Comparison of ENCODE assay signal across 9 cellular contexts in genomic region chr11:62830904-62831519, GRCh38. TPM values are rescaled to one million over a fixed set of nuclear protein-coding genes. Genes with fewer than 3 reads are reported as not detected.
DNase-seq lines count a peak whose midpoint lies in the region; ATAC-seq, FAIRE-seq and TF ChIP-seq lines count a peak whose summit lies in the region.
"Had no signal": no experiment of that assay in that cellular context is flagged by ENCODE, and none has a peak within 500 bp of the region (broad histone marks: within the 10 kb centered on the region; RNA-seq: fewer than 3 reads in every experiment).

No MANE protein-coding gene starts in this region.

- H3K4me1 ChIP-seq in A549 (peaks cover 18% of the 10 kb centered on the region), rectal smooth muscle tissue (ENCODE audit: control insufficient read depth, insufficient read depth, low read length) (peaks cover 6% of the 10 kb centered on the region)

- peak overlapping the region; percentile 81 for H3K9ac ChIP-seq in SU-DHL-6 (ENCODE audit: low read length)
- peak overlapping the region; percentile 81 for H3K9ac ChIP-seq in rectal smooth muscle tissue (ENCODE audit: low read length)

- H3K9me2 ChIP-seq in SU-DHL-6 (replicated peaks; ENCODE audit: insufficient read depth, low read length) = no peaks in the 10 kb centered on the region

- peaks cover 7% of the 10 kb centered on the region; the same call in 1 of the 2 replicates for H3F3A ChIP-seq in SU-DHL-6 (ENCODE audit: insufficient read depth)

- 11% methylated on average over 16 of the region's 33 CpGs for WGBS in A549 (ENCODE audit: missing lambda C conversion rate)

- H3K4me3 ChIP-seq in A549 (peak overlapping the region; percentile 85), SU-DHL-6 (ENCODE audit: insufficient read depth, low read length, poor library complexity, severe bottlenecking) (peak overlapping the region; percentile 87), fibroblast of the aortic adventitia (ENCODE audit: low read depth, low read length) (peak overlapping the region; percentile 85), rectal smooth muscle tissue (ENCODE audit: low read length) (peak overlapping the region; percentile 83)

- CTCF ChIA-PET in A549 (lab: Yijun Ruan, JAX) = interaction anchor here (1.0 to 3.0 kb wide), 2 partner anchors 44 kb away, joined by 4 to 16 read pairs; partner anchors contain the start of gene TMEM179B

- no peak overlapping the region for H2AFZ ChIP-seq in SU-DHL-6 (ENCODE audit: low read depth, low read length, severe bottlenecking)

- no peak for FAIRE-seq in A549 (lab: Jason Lieb, UNC)
- FAIRE-seq: islet of Langerhans had no signal

- POLR2A ChIA-PET in A549 (lab: Yijun Ruan, JAX) = interaction anchor here (0.6 to 2.2 kb wide), 12 partner anchors 10 to 122 kb away, joined by 3 to 52 read pairs (median 6); partner anchors contain the start of genes HNRNPUL2, SLC3A2, TMEM179B and ZBTB3

- peak in 1 of 2 experiments; percentile 13; a peak in 2 of 6 replicates for ATAC-seq in A549
- ATAC-seq in GM18511 (IDR thresholded peaks at IDR 0.05; ENCODE audit: unreplicated experiment) = peak; percentile 1
- ATAC-seq in GM18873 (IDR thresholded peaks at IDR 0.05; ENCODE audit: low FRiP score, unreplicated experiment) = no peak

- H4K20me1 ChIP-seq in SU-DHL-6 (ENCODE audit: low read depth, low read length) = no peaks in the 10 kb centered on the region

- TF ChIP-seq EP300 in A549 (IDR thresholded peaks at IDR 0.05) = no peak

- no peak for TF ChIP-seq POLR2A in A549 (IDR thresholded peaks at IDR 0.05; ENCODE audit: low read length)

- H3K9me3 ChIP-seq in A549 (no peaks in the 10 kb centered on the region), SU-DHL-6 (ENCODE audit: insufficient read depth, low read length) (no peaks in the 10 kb centered on the region)

- peaks cover 28% of the 10 kb centered on the region for H3K79me2 ChIP-seq in SU-DHL-6 (ENCODE audit: insufficient read depth, low read length)

- TF ChIP-seq CTCF in A549 (IDR thresholded peaks at IDR 0.05) (no peak), SU-DHL-6 (IDR thresholded peaks at IDR 0.05; ENCODE audit: insufficient read depth, low read length, poor library complexity, severe bottlenecking) (no peak), fibroblast of the aortic adventitia (IDR thresholded peaks at IDR 0.05; ENCODE audit: insufficient read depth, low read length) (no peak)

- DNase-seq in A549 (ENCODE audit: low read depth in 1 of 2, low spot score in 1 of 2) = no peak
- DNase-seq in fibroblast of the aortic adventitia (ENCODE audit: low read depth) = no peak
- no peak for DNase-seq in NCI-H1048 (lab: John Stamatoyannopoulos, UW)
- no peak for DNase-seq in kidney glomerular epithelial cell (lab: John Stamatoyannopoulos, UW)

- H3K27me3 ChIP-seq in SU-DHL-6 (ENCODE audit: low read length) = no peaks in the 10 kb centered on the region
- H3K27me3 ChIP-seq in rectal smooth muscle tissue (ENCODE audit: control insufficient read depth, insufficient read depth, low read length) = no peaks in the 10 kb centered on the region

- 0 out of 2 replicates have a peak, but pooled peaks cover 3% of the 10 kb centered on the region for H3K36me3 ChIP-seq in SU-DHL-6 (ENCODE audit: low read length)
- H3K36me3 ChIP-seq in rectal smooth muscle tissue (ENCODE audit: control insufficient read depth, insufficient read depth, low read length) = peaks cover 17% of the 10 kb centered on the region

- peak overlapping the region; percentile 91 to 94 for H3K27ac ChIP-seq in A549
- H3K27ac ChIP-seq in SU-DHL-6 (ENCODE audit: low read depth, low read length) = peak overlapping the region; percentile 51
- H3K27ac ChIP-seq in rectal smooth muscle tissue (ENCODE audit: low read depth, low read length) = peak overlapping the region; percentile 98

- H3K4me2 ChIP-seq in A549 (peak overlapping the region; percentile 96), SU-DHL-6 (ENCODE audit: low read depth, low read length, poor library complexity, severe bottlenecking) (peak overlapping the region; percentile 87)

- TF ChIP-seq RAD21 in A549 (conservative IDR thresholded peaks at IDR 0.05 in 1 of 2, IDR thresholded peaks at IDR 0.05 in 1 of 2) = no peak

TF ChIP-seq in A549, 52 proteins besides CTCF, POLR2A, EP300 and RAD21:
- TF ChIP-seq JUNB (IDR thresholded peaks at IDR 0.05) (no peak), CBX8 (IDR thresholded peaks at IDR 0.05) (no peak), CHD4 (IDR thresholded peaks at IDR 0.05; ENCODE audit: borderline replicate concordance) (no peak), RFX5 (IDR thresholded peaks at IDR 0.05) (no peak), FOSB (CRISPR knock-in tag; IDR thresholded peaks at IDR 0.05) (no peak), MAX (IDR thresholded peaks at IDR 0.05) (no peak)

RNA-seq across cellular contexts. Expression of gene STX5, which starts 0.8 kb away (rescaled TPM):
- polyA plus RNA-seq in A549 (2011; rRNA removed) (30.3 and 32.3 TPM in 2 replicates), A549 (2017; fragmentation: RNase III; extraction: RNeasy Plus Mini Kit Qiagen cat#74134 plus additional on column Dnase treatment) (16.8 to 21.0 TPM (median 19.5 TPM) in 3 replicates)
- polyA plus RNA-seq in A549 (2012; cell fraction: cytosol; rRNA removed) = 16.3 and 20.3 TPM in 2 replicates
- 14.0 and 14.4 TPM in 2 replicates for polyA plus RNA-seq in A549 (2012; cell fraction: nucleus; rRNA removed)
- polyA minus RNA-seq in A549 (2011; rRNA and poly(A)+ RNA removed) = 43.6 and 47.7 TPM in 2 replicates
- 20.4 and 42.8 TPM in 2 replicates for total RNA-seq in fibroblast of the aortic adventitia (ENCODE audit: low replicate concordance)

RNA-seq across cellular contexts. Expression of gene TEX54, which starts 1.6 kb away (rescaled TPM):
- polyA plus RNA-seq in A549 (2011; rRNA removed) = not detected in 2 replicates
- not detected in 2 replicates for polyA plus RNA-seq in A549 (2012; cell fraction: cytosol; rRNA removed)
- 0.39 TPM in 1 of 2 replicates, not detected in the other for polyA plus RNA-seq in A549 (2012; cell fraction: nucleus; rRNA removed)
- not detected in 3 replicates for polyA plus RNA-seq in A549 (2017; fragmentation: RNase III; extraction: RNeasy Plus Mini Kit Qiagen cat#74134 plus additional on column Dnase treatment)
- polyA minus RNA-seq in A549 (2011; rRNA and poly(A)+ RNA removed) = not detected in 2 replicates
- 0.54 TPM in 1 of 2 replicates, not detected in the other for total RNA-seq in fibroblast of the aortic adventitia (ENCODE audit: low replicate concordance)

RNA-seq across cellular contexts. Expression of gene WDR74, which starts 8.4 kb away (rescaled TPM):
- polyA plus RNA-seq in A549 (2011; rRNA removed) = 47.6 and 52.9 TPM in 2 replicates
- polyA plus RNA-seq in A549 (2012; cell fraction: cytosol; rRNA removed) = 130 and 135 TPM in 2 replicates
- polyA plus RNA-seq in A549 (2012; cell fraction: nucleus; rRNA removed) = 216 and 240 TPM in 2 replicates
- 88.9 to 100 TPM (median 90.6 TPM) in 3 replicates for polyA plus RNA-seq in A549 (2017; fragmentation: RNase III; extraction: RNeasy Plus Mini Kit Qiagen cat#74134 plus additional on column Dnase treatment)
- polyA minus RNA-seq in A549 (2011; rRNA and poly(A)+ RNA removed) = 79.9 and 130 TPM in 2 replicates
- total RNA-seq in fibroblast of the aortic adventitia (ENCODE audit: low replicate concordance) = 29.5 and 29.8 TPM in 2 replicates

RNA-seq across cellular contexts. Expression of gene NXF1, which starts 25.8 kb away (rescaled TPM):
- polyA plus RNA-seq in A549 (2011; rRNA removed) (35.5 and 50.7 TPM in 2 replicates), A549 (2017; fragmentation: RNase III; extraction: RNeasy Plus Mini Kit Qiagen cat#74134 plus additional on column Dnase treatment) (46.6 to 47.7 TPM (median 46.9 TPM) in 3 replicates)
- 58.2 and 63.0 TPM in 2 replicates for polyA plus RNA-seq in A549 (2012; cell fraction: cytosol; rRNA removed)
- 126 and 131 TPM in 2 replicates for polyA plus RNA-seq in A549 (2012; cell fraction: nucleus; rRNA removed)
- polyA minus RNA-seq in A549 (2011; rRNA and poly(A)+ RNA removed) = 35.9 and 41.6 TPM in 2 replicates
- 27.8 and 77.6 TPM in 2 replicates for total RNA-seq in fibroblast of the aortic adventitia (ENCODE audit: low replicate concordance)

RNA-seq across cellular contexts. Expression of gene TMEM223, which starts 39.2 kb away (rescaled TPM):
- polyA plus RNA-seq in A549 (2011; rRNA removed) (20.6 and 26.5 TPM in 2 replicates), A549 (2017; fragmentation: RNase III; extraction: RNeasy Plus Mini Kit Qiagen cat#74134 plus additional on column Dnase treatment) (20.1 to 24.3 TPM (median 23.5 TPM) in 3 replicates)
- 26.9 and 43.3 TPM in 2 replicates for polyA plus RNA-seq in A549 (2012; cell fraction: cytosol; rRNA removed)
- polyA plus RNA-seq in A549 (2012; cell fraction: nucleus; rRNA removed) = 21.7 and 25.3 TPM in 2 replicates
- 9.0 and 10.3 TPM in 2 replicates for polyA minus RNA-seq in A549 (2011; rRNA and poly(A)+ RNA removed)
- 4.5 and 14.7 TPM in 2 replicates for total RNA-seq in fibroblast of the aortic adventitia (ENCODE audit: low replicate concordance)
